Comparison of ENCODE assay signal across 1 cellular context in the genomic region with DNA sequence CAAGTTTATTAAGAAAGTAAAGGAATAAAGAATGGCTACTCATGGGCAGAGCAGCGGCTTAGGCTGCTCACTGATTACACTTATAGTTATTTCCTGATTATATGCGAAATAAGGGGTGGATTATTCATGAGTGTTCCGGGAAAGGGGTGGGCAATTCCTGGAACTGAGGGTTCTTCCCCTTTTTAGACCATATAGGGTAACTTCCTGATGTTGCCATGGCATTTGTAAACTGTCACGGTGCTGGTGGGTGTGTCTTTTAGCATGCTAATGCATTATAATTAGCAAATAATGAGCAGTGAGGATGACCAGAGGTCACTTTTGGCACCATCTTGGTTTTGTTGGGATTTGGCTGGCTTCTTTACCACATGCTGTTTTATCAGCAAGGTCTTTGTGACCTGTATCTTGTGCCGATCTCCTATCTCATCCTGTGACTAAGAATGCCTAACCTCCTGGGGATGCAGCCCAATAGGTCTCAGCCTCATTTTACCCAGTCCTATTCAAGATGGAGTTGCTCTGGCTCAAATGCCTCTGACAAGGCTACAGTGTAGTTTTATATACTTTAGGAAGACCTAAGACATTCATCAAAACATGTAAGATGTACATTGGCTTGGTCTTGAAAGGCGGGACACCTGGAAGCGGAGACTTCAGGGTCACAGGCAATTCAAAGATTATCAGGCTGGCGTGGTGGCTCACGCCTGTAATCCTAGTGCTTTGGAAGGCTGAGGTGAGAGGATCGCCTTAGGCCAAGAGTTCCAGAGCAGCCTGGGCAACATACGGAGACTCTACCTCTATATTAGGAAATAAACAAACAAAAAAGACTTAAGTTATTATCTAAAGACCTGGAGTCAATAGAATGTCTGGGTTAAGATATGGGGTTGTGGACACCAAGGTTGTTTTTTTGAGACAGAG.
TF ChIP-seq lines count a peak whose summit lies in the region.

No MANE protein-coding gene starts in this region.

TF ChIP-seq in K562, 482 proteins besides CTCF, POLR2A, EP300 and RAD21 (continued from another document and continues in another):
- TF ChIP-seq, protein P1, sequence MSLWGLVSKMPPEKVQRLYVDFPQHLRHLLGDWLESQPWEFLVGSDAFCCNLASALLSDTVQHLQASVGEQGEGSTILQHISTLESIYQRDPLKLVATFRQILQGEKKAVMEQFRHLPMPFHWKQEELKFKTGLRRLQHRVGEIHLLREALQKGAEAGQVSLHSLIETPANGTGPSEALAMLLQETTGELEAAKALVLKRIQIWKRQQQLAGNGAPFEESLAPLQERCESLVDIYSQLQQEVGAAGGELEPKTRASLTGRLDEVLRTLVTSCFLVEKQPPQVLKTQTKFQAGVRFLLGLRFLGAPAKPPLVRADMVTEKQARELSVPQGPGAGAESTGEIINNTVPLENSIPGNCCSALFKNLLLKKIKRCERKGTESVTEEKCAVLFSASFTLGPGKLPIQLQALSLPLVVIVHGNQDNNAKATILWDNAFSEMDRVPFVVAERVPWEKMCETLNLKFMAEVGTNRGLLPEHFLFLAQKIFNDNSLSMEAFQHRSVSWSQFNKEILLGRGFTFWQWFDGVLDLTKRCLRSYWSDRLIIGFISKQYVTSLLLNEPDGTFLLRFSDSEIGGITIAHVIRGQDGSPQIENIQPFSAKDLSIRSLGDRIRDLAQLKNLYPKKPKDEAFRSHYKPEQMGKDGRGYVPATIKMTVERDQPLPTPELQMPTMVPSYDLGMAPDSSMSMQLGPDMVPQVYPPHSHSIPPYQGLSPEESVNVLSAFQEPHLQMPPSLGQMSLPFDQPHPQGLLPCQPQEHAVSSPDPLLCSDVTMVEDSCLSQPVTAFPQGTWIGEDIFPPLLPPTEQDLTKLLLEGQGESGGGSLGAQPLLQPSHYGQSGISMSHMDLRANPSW (CRISPR knock-in tag; IDR thresholded peaks at IDR 0.05), result no peak
- TF ChIP-seq FOXJ2 (tag; IDR thresholded peaks at IDR 0.05), result peak; percentile 84
- peak; percentile 97 for TF ChIP-seq ZKSCAN8 (CRISPR knock-in tag; IDR thresholded peaks at IDR 0.05)
- no peak for TF ChIP-seq ZNF274 (IDR thresholded peaks at IDR 0.05; ENCODE audit: borderline replicate concordance, low read depth, low read length)
- TF ChIP-seq ZNF224 (CRISPR knock-in tag; IDR thresholded peaks at IDR 0.05), result no peak
- peak; percentile 94 for TF ChIP-seq HINFP (tag; conservative IDR thresholded peaks at IDR 0.05; ENCODE audit: low read depth)
- peak; percentile 90; the same call in 1 of the 2 replicates for TF ChIP-seq ZNF347 (CRISPR knock-in tag; IDR thresholded peaks at IDR 0.05; ENCODE audit: low read depth)
- TF ChIP-seq ELF2 (CRISPR knock-in tag; IDR thresholded peaks at IDR 0.05), result peak; percentile 87
- no peak for TF ChIP-seq XRCC5 (IDR thresholded peaks at IDR 0.05; ENCODE audit: low read depth, low read length)
- TF ChIP-seq, protein P2, sequence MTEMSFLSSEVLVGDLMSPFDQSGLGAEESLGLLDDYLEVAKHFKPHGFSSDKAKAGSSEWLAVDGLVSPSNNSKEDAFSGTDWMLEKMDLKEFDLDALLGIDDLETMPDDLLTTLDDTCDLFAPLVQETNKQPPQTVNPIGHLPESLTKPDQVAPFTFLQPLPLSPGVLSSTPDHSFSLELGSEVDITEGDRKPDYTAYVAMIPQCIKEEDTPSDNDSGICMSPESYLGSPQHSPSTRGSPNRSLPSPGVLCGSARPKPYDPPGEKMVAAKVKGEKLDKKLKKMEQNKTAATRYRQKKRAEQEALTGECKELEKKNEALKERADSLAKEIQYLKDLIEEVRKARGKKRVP (CRISPR knock-in tag; IDR thresholded peaks at IDR 0.05), result peak; percentile 92
- TF ChIP-seq HIVEP1 (CRISPR knock-in tag; IDR thresholded peaks at IDR 0.05), result peak; percentile 97
- peak; percentile 83; the same call in 1 of the 2 replicates for TF ChIP-seq ESRRB (CRISPR knock-in tag; IDR thresholded peaks at IDR 0.05; ENCODE audit: borderline replicate concordance)
- peak; percentile 84 for TF ChIP-seq NFE2L1 (tag; IDR thresholded peaks at IDR 0.05; ENCODE audit: borderline replicate concordance, low read depth)
- peak; percentile 84; the same call in 1 of the 2 replicates for TF ChIP-seq PHTF2 (CRISPR knock-in tag; IDR thresholded peaks at IDR 0.05)
- TF ChIP-seq, protein P3, sequence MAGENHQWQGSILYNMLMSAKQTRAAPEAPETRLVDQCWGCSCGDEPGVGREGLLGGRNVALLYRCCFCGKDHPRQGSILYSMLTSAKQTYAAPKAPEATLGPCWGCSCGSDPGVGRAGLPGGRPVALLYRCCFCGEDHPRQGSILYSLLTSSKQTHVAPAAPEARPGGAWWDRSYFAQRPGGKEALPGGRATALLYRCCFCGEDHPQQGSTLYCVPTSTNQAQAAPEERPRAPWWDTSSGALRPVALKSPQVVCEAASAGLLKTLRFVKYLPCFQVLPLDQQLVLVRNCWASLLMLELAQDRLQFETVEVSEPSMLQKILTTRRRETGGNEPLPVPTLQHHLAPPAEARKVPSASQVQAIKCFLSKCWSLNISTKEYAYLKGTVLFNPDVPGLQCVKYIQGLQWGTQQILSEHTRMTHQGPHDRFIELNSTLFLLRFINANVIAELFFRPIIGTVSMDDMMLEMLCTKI (IDR thresholded peaks at IDR 0.05; ENCODE audit: partially characterized antibody), result no peak
- no peak for TF ChIP-seq ZFX (CRISPR knock-in tag; IDR thresholded peaks at IDR 0.05)
- TF ChIP-seq, protein P4, sequence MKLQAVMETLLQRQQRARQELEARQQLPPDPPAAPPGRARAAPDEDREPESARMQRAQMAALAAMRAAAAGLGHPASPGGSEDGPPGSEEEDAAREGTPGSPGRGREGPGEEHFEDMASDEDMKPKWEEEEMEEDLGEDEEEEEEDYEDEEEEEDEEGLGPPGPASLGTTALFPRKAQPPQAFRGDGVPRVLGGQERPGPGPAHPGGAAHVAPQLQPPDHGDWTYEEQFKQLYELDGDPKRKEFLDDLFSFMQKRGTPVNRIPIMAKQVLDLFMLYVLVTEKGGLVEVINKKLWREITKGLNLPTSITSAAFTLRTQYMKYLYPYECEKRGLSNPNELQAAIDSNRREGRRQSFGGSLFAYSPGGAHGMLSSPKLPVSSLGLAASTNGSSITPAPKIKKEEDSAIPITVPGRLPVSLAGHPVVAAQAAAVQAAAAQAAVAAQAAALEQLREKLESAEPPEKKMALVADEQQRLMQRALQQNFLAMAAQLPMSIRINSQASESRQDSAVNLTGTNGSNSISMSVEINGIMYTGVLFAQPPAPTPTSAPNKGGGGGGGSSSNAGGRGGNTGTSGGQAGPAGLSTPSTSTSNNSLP (IDR thresholded peaks at IDR 0.05; ENCODE audit: borderline replicate concordance, low read depth, low read length), result no peak
- TF ChIP-seq, protein P5, sequence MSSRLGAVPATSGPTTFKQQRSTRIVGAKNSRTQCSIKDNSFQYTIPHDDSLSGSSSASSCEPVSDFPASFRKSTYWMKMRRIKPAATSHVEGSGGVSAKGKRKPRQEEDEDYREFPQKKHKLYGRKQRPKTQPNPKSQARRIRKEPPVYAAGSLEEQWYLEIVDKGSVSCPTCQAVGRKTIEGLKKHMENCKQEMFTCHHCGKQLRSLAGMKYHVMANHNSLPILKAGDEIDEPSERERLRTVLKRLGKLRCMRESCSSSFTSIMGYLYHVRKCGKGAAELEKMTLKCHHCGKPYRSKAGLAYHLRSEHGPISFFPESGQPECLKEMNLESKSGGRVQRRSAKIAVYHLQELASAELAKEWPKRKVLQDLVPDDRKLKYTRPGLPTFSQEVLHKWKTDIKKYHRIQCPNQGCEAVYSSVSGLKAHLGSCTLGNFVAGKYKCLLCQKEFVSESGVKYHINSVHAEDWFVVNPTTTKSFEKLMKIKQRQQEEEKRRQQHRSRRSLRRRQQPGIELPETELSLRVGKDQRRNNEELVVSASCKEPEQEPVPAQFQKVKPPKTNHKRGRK (tag; IDR thresholded peaks at IDR 0.05), result no peak
- peak; percentile 82; the same call in 1 of the 2 replicates for TF ChIP-seq ZNF253 (CRISPR knock-in tag; conservative IDR thresholded peaks at IDR 0.05)
- TF ChIP-seq HDAC1 (IDR thresholded peaks at IDR 0.05), result no peak
- TF ChIP-seq SRSF7 (optimal IDR thresholded peaks at IDR 0.05; ENCODE audit: low read depth, low read length), result no peak
- TF ChIP-seq RBBP5 (IDR thresholded peaks at IDR 0.05; ENCODE audit: borderline replicate concordance, insufficient read depth, low read length, poor library complexity, severe bottlenecking), result no peak
- peak in 1 of 2 experiments; percentile 60; a peak in 1 of 4 replicates for TF ChIP-seq CSDE1 (IDR thresholded peaks at IDR 0.05)
- TF ChIP-seq ZC3H8 (IDR thresholded peaks at IDR 0.05), result no peak
- TF ChIP-seq EWSR1 (IDR thresholded peaks at IDR 0.05; ENCODE audit: borderline replicate concordance, low read depth, partially characterized antibody), result no peak
- TF ChIP-seq TFAP4 (CRISPR knock-in tag; IDR thresholded peaks at IDR 0.05; ENCODE audit: borderline replicate concordance), result no peak
- TF ChIP-seq ZNF75A (CRISPR knock-in tag; IDR thresholded peaks at IDR 0.05), result peak; percentile 86
- no peak for TF ChIP-seq PRDM10 (IDR thresholded peaks at IDR 0.05; ENCODE audit: partially characterized antibody)
- no peak for TF ChIP-seq MCM2 (IDR thresholded peaks at IDR 0.05; ENCODE audit: low read depth)
- TF ChIP-seq KDM2B (CRISPR knock-in tag; IDR thresholded peaks at IDR 0.05), result no peak
- TF ChIP-seq CGGBP1 (CRISPR knock-in tag; IDR thresholded peaks at IDR 0.05), result no peak
- no peak for TF ChIP-seq SRSF9 (IDR thresholded peaks at IDR 0.05; ENCODE audit: borderline replicate concordance, low read depth, low read length)
- TF ChIP-seq, protein P6, sequence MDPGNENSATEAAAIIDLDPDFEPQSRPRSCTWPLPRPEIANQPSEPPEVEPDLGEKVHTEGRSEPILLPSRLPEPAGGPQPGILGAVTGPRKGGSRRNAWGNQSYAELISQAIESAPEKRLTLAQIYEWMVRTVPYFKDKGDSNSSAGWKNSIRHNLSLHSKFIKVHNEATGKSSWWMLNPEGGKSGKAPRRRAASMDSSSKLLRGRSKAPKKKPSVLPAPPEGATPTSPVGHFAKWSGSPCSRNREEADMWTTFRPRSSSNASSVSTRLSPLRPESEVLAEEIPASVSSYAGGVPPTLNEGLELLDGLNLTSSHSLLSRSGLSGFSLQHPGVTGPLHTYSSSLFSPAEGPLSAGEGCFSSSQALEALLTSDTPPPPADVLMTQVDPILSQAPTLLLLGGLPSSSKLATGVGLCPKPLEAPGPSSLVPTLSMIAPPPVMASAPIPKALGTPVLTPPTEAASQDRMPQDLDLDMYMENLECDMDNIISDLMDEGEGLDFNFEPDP (CRISPR knock-in tag; IDR thresholded peaks at IDR 0.05), result peak; percentile 96
- TF ChIP-seq CBFB (CRISPR knock-in tag; IDR thresholded peaks at IDR 0.05), result no peak
- TF ChIP-seq TBP (optimal IDR thresholded peaks at IDR 0.05; ENCODE audit: low read depth, low read length), result no peak
- no peak for TF ChIP-seq MYBL2 (IDR thresholded peaks at IDR 0.05; ENCODE audit: low read depth)
- no peak for TF ChIP-seq MYBL2 (CRISPR knock-in tag; IDR thresholded peaks at IDR 0.05; ENCODE audit: borderline replicate concordance)
- no peak for TF ChIP-seq NBN (IDR thresholded peaks at IDR 0.05; ENCODE audit: low read depth)
- TF ChIP-seq IRF9 (tag; IDR thresholded peaks at IDR 0.05), result peak; percentile 99
- no peak for TF ChIP-seq ZNF778 (CRISPR knock-in tag; IDR thresholded peaks at IDR 0.05)
- peak; percentile 92 to 99 for TF ChIP-seq SRF (CRISPR knock-in tag; IDR thresholded peaks at IDR 0.05)
- no peak for TF ChIP-seq WHSC1 (IDR thresholded peaks at IDR 0.05; ENCODE audit: low read length)
- TF ChIP-seq NCOA4 (IDR thresholded peaks at IDR 0.05; ENCODE audit: partially characterized antibody), result no peak
